In genomic region chr2:206250041-206250897, GRCh38 we compare ENCODE assay signal across 9 cellular contexts. TPM values are rescaled to one million over a fixed set of nuclear protein-coding genes. Genes with fewer than 3 reads are reported as not detected.
DNase-seq lines count a peak whose midpoint lies in the region; ATAC-seq and TF ChIP-seq lines count a peak whose summit lies in the region.
"Had no signal": no experiment of that assay in that cellular context is flagged by ENCODE, and none has a peak within 500 bp of the region (broad histone marks: within the 10 kb centered on the region; RNA-seq: fewer than 3 reads in every experiment).

No MANE protein-coding gene starts in this region.

- WGBS in neuronal stem cell (ENCODE audit: extremely low coverage in 2 of 2, insufficient read length in 2 of 2, insufficient replicate concordance in 1 of 2), 2 donors: no CpG with 5 or more reads among the region's 45 CpGs

- H3K36me3 ChIP-seq in neuronal stem cell (replicated peaks in 1 of 2; ENCODE audit: control insufficient read depth in 2 of 2, insufficient read depth in 2 of 2, low read length in 2 of 2) (no peaks in the 10 kb centered on the region), MM.1S (replicated peaks; ENCODE audit: insufficient read depth, low read length) (no peaks in the 10 kb centered on the region)
- H3K36me3 ChIP-seq: neutrophil had no signal

- H3K23ac ChIP-seq in neuronal stem cell (ENCODE audit: low read depth, low read length, poor library complexity): no peak overlapping the region

- H3K9me2 ChIP-seq in MM.1S (replicated peaks; ENCODE audit: insufficient read depth, low read length): no peaks in the 10 kb centered on the region

- H2BK15ac ChIP-seq in neuronal stem cell (ENCODE audit: low read length): no peak overlapping the region

- no peak overlapping the region for H3K18ac ChIP-seq in neuronal stem cell (ENCODE audit: low read length)

- H3K4me1 ChIP-seq in neuronal stem cell (ENCODE audit: control insufficient read depth in 2 of 2, insufficient read depth in 1 of 2, low read depth in 1 of 2, low read length in 2 of 2): no peaks in the 10 kb centered on the region
- H3K4me1 ChIP-seq in MM.1S (ENCODE audit: low read length): peaks cover 3% of the 10 kb centered on the region

- H2AFZ ChIP-seq in neuronal stem cell (ENCODE audit: low read length): no peak overlapping the region
- H2AFZ ChIP-seq in MM.1S (ENCODE audit: low read length): no peak overlapping the region

- no peak overlapping the region for H2BK5ac ChIP-seq in neuronal stem cell (ENCODE audit: low read length)

- no peak overlapping the region for H3K27ac ChIP-seq in coronary artery
- H3K27ac ChIP-seq in neuronal stem cell (replicated peaks; ENCODE audit: low read length): no peak overlapping the region
- no peak overlapping the region for H3K27ac ChIP-seq in MM.1S (ENCODE audit: low read length)
- H3K27ac ChIP-seq: neutrophil had no signal

- H3K79me2 ChIP-seq in MM.1S (ENCODE audit: low read length): no peaks in the 10 kb centered on the region

- DNase-seq in coronary artery (ENCODE audit: low spot score): no peak
- no peak for DNase-seq in neuronal stem cell (ENCODE audit: low spot score)
- no peak for DNase-seq in MM.1S
- no peak for DNase-seq in activated CD8-positive, alpha-beta memory T cell treated with anti-CD3 and anti-CD28 coated beads, Interleukin-2, amount 50 U/mL, for 48 hours
- no peak for DNase-seq in NCI-H2196 (lab: John Stamatoyannopoulos, UW; ENCODE audit: unreplicated experiment)

- no peak overlapping the region for H4K8ac ChIP-seq in neuronal stem cell (ENCODE audit: low read depth, low read length)

- no peak overlapping the region for H3K4ac ChIP-seq in neuronal stem cell (ENCODE audit: low read length)

- peak overlapping the region; percentile 22 for H3K4me2 ChIP-seq in neuronal stem cell (ENCODE audit: insufficient read depth, low read length, poor library complexity, severe bottlenecking)
- H3K4me2 ChIP-seq in MM.1S (ENCODE audit: low read depth, low read length): no peak overlapping the region

- no peak overlapping the region for H2BK120ac ChIP-seq in neuronal stem cell (ENCODE audit: low read depth, low read length)

- no peaks in the 10 kb centered on the region for H3K79me1 ChIP-seq in neuronal stem cell (ENCODE audit: low read depth, low read length)

- no peaks in the 10 kb centered on the region for H4K20me1 ChIP-seq in MM.1S (ENCODE audit: insufficient read depth, low read length)

- H2BK12ac ChIP-seq in neuronal stem cell (ENCODE audit: low read length): no peak overlapping the region

- H4K91ac ChIP-seq in neuronal stem cell (ENCODE audit: low read depth, low read length, poor library complexity): no peak overlapping the region

- H3K27me3 ChIP-seq in neuronal stem cell (ENCODE audit: control insufficient read depth in 3 of 3, insufficient read depth in 3 of 3, low read depth in 1 of 3, low read length in 3 of 3) (peaks cover 0 to 37% (median 8%) of the 10 kb centered on the region in 3 experiments), MM.1S (replicated peaks; ENCODE audit: insufficient read depth, low read length) (no peaks in the 10 kb centered on the region)

- TF ChIP-seq CTCF in GM12872 (IDR thresholded peaks at IDR 0.05; ENCODE audit: insufficient read depth, low read depth, low read length) (peak; percentile 50), coronary artery (IDR thresholded peaks at IDR 0.05) (no peak), MM.1S (IDR thresholded peaks at IDR 0.05; ENCODE audit: low read length) (no peak)

- ATAC-seq in HG03565 (IDR thresholded peaks at IDR 0.05; ENCODE audit: unreplicated experiment) (peak; percentile 35), GM18909 (IDR thresholded peaks at IDR 0.05; ENCODE audit: poor library complexity, unreplicated experiment) (no peak)

- H3F3A ChIP-seq in MM.1S (ENCODE audit: insufficient read depth, low read length): peaks cover 13% of the 10 kb centered on the region

- H3K4me3 ChIP-seq in coronary artery (peak overlapping the region; percentile 50), neuronal stem cell (ENCODE audit: low read length in 2 of 2) (peak overlapping the region in 1 of 2 donors; percentile 71), MM.1S (ENCODE audit: low read length) (no peak overlapping the region)

- no peaks in the 10 kb centered on the region for H3K9me3 ChIP-seq in neuronal stem cell (replicated peaks in 1 of 2; ENCODE audit: control insufficient read depth in 2 of 2, insufficient read depth in 1 of 2, low read depth in 1 of 2, low read length in 2 of 2)
- H3K9me3 ChIP-seq in MM.1S (replicated peaks; ENCODE audit: insufficient read depth, low read length): no peaks in the 10 kb centered on the region
- H3K9me3 ChIP-seq: neutrophil had no signal

- no peak overlapping the region for H3K9ac ChIP-seq in neuronal stem cell (ENCODE audit: low read depth, low read length, poor library complexity)
- H3K9ac ChIP-seq in MM.1S (ENCODE audit: low read length): no peak overlapping the region

- no peak overlapping the region for H2AK5ac ChIP-seq in neuronal stem cell (ENCODE audit: low read depth, low read length)

- no peak overlapping the region for H3K14ac ChIP-seq in neuronal stem cell (ENCODE audit: low read length)

RNA-seq across cellular contexts. Expression of gene ZDBF2, which starts 24.2 kb away (rescaled TPM):
- polyA plus RNA-seq in neuronal stem cell (2013, experiment 1 of 2): 8.7 TPM
- 9.2 TPM for polyA plus RNA-seq in neuronal stem cell (2013, experiment 2 of 2)
